1 cellular context compared by ENCODE assay signal in genomic region chr3:193981534-193981933, GRCh38.
TF ChIP-seq lines count a peak whose summit lies in the region.

No MANE protein-coding gene starts in this region.

TF ChIP-seq in GM23338, 12 proteins besides CTCF, POLR2A, EP300 and RAD21 (continued from another document):
- TF ChIP-seq, protein P1, sequence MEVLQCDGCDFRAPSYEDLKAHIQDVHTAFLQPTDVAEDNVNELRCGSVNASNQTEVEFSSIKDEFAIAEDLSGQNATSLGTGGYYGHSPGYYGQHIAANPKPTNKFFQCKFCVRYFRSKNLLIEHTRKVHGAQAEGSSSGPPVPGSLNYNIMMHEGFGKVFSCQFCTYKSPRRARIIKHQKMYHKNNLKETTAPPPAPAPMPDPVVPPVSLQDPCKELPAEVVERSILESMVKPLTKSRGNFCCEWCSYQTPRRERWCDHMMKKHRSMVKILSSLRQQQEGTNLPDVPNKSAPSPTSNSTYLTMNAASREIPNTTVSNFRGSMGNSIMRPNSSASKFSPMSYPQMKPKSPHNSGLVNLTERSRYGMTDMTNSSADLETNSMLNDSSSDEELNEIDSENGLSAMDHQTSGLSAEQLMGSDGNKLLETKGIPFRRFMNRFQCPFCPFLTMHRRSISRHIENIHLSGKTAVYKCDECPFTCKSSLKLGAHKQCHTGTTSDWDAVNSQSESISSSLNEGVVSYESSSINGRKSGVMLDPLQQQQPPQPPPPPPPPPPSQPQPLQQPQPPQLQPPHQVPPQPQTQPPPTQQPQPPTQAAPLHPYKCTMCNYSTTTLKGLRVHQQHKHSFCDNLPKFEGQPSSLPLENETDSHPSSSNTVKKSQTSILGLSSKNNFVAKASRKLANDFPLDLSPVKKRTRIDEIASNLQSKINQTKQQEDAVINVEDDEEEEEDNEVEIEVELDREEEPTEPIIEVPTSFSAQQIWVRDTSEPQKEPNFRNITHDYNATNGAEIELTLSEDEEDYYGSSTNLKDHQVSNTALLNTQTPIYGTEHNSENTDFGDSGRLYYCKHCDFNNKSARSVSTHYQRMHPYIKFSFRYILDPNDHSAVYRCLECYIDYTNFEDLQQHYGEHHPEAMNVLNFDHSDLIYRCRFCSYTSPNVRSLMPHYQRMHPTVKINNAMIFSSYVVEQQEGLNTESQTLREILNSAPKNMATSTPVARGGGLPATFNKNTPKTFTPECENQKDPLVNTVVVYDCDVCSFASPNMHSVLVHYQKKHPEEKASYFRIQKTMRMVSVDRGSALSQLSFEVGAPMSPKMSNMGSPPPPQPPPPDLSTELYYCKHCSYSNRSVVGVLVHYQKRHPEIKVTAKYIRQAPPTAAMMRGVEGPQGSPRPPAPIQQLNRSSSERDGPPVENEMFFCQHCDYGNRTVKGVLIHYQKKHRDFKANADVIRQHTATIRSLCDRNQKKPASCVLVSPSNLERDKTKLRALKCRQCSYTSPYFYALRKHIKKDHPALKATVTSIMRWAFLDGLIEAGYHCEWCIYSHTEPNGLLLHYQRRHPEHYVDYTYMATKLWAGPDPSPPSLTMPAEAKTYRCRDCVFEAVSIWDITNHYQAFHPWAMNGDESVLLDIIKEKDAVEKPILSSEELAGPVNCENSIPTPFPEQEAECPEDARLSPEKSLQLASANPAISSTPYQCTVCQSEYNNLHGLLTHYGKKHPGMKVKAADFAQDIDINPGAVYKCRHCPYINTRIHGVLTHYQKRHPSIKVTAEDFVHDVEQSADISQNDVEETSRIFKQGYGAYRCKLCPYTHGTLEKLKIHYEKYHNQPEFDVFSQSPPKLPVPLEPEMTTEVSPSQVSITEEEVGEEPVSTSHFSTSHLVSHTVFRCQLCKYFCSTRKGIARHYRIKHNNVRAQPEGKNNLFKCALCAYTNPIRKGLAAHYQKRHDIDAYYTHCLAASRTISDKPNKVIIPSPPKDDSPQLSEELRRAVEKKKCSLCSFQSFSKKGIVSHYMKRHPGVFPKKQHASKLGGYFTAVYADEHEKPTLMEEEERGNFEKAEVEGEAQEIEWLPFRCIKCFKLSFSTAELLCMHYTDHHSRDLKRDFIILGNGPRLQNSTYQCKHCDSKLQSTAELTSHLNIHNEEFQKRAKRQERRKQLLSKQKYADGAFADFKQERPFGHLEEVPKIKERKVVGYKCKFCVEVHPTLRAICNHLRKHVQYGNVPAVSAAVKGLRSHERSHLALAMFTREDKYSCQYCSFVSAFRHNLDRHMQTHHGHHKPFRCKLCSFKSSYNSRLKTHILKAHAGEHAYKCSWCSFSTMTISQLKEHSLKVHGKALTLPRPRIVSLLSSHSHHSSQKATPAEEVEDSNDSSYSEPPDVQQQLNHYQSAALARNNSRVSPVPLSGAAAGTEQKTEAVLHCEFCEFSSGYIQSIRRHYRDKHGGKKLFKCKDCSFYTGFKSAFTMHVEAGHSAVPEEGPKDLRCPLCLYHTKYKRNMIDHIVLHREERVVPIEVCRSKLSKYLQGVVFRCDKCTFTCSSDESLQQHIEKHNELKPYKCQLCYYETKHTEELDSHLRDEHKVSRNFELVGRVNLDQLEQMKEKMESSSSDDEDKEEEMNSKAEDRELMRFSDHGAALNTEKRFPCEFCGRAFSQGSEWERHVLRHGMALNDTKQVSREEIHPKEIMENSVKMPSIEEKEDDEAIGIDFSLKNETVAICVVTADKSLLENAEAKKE (CRISPR knock-in tag; IDR thresholded peaks at IDR 0.05): no peak
- TF ChIP-seq ZNF331 (CRISPR knock-in tag; IDR thresholded peaks at IDR 0.05; ENCODE audit: low read depth) (no peak), POLR2AphosphoS5 (IDR thresholded peaks at IDR 0.05; ENCODE audit: low read depth) (no peak), NANOG (IDR thresholded peaks at IDR 0.05; ENCODE audit: borderline replicate concordance) (no peak)
